Comparison of ENCODE assay signal across 7 cellular contexts in the genomic region with DNA sequence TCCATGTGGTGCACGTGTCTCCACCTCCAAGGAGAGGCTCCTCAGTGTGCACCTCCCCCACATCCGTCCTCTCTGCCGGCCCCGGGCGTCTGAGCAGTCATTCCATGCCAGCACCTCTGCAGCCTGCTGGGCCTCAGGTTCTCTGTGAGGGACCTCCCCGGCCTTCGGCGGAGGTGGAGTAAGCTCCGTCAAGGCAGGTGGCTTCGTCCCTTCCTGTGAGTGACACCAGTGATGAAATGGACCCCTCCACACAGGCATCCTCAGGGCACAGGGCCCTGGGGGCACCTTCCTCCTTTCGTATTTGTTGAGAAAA.
DNase-seq lines count a peak whose midpoint lies in the region; ATAC-seq, FAIRE-seq and TF ChIP-seq lines count a peak whose summit lies in the region.
"Not testable (repeated sequence)": the region's sequence is repeated elsewhere in the genome, so short reads cannot be mapped to it uniquely, and the experiment has no call there.

No MANE protein-coding gene starts in this region.

- TF ChIP-seq EP300 in GM12878 (IDR thresholded peaks at IDR 0.05; ENCODE audit: borderline replicate concordance in 1 of 2, control insufficient read depth in 1 of 2, low read depth in 2 of 2, low read length in 2 of 2); sigmoid colon (IDR thresholded peaks at IDR 0.05): not testable (repeated sequence)

- not testable (repeated sequence) for H3K36me3 ChIP-seq in GM12878 (ENCODE audit: control insufficient read depth in 2 of 2, insufficient read depth in 2 of 2, low read length in 1 of 2); right lobe of liver; sigmoid colon

- intact Hi-C loops in GM12878 (cut with micrococcal nuclease; ENCODE audit: unreplicated experiment); Right ventricle myocardium superior (cut with DNase I); right lobe of liver (cut with DNase I); sigmoid colon (cut with DNase I): not testable (repeated sequence)

- not testable (repeated sequence) for H3K27me3 ChIP-seq in GM12878 (replicated peaks in 1 of 2; ENCODE audit: control insufficient read depth in 2 of 2, insufficient read depth in 2 of 2, low read length in 1 of 2); right lobe of liver; sigmoid colon

- in situ Hi-C loops in GM13976 (cut with MboI; ENCODE audit: low sequenced_read_pairs, unreplicated experiment); GM12878 (cut with MboI): not testable (repeated sequence)

- BruUV-seq in GM12878 (replicated peaks; lab: Mats Ljungman, UMichigan), result not testable (repeated sequence)

- WGBS in GM12878 (ENCODE audit: insufficient coverage, insufficient replicate concordance, low lambda C conversion rate, missing lambda C conversion rate), result no CpG with 5 or more reads among the region's 11 CpGs
- WGBS in right lobe of liver (ENCODE audit: insufficient coverage, low coverage, low lambda C conversion rate, missing lambda C conversion rate), result 40% methylated on average over 1 of the region's 11 CpGs
- 65 to 77% methylated on average over 11 of the region's 11 CpGs for WGBS in sigmoid colon, 2 donors

- H3K9me3 ChIP-seq in GM12878 (replicated peaks; ENCODE audit: control insufficient read depth, insufficient read depth, low read length); right lobe of liver; sigmoid colon: not testable (repeated sequence)

- not testable (repeated sequence) for H3K4me1 ChIP-seq in GM12878 (ENCODE audit: control insufficient read depth, insufficient read depth, low read length); right lobe of liver; sigmoid colon

- CTCF ChIA-PET in GM12878 (lab: Yijun Ruan, JAX), result not testable (repeated sequence)

- H3K4me2 ChIP-seq in GM12878 (ENCODE audit: control insufficient read depth, insufficient read depth), result not testable (repeated sequence)

- POLR2A ChIA-PET in GM12878 (lab: Charles Lee), result not testable (repeated sequence)

- not testable (repeated sequence) for TF ChIP-seq CTCF in GM13976 (IDR thresholded peaks at IDR 0.05; ENCODE audit: borderline replicate concordance, control extremely low read depth, extremely low read depth, insufficient read depth, missing control alignments); GM12878 (IDR thresholded peaks at IDR 0.05 in 2 of 3, conservative IDR thresholded peaks at IDR 0.05 in 1 of 3; ENCODE audit: control insufficient read depth in 2 of 3, extremely low read depth in 1 of 3, insufficient read depth in 1 of 3, low read depth in 3 of 3, low read length in 3 of 3); right lobe of liver (IDR thresholded peaks at IDR 0.05); sigmoid colon (IDR thresholded peaks at IDR 0.05)

- SMC1A ChIA-PET in GM12878 (lab: Charles Lee; ENCODE audit: uncharacterized antibody, unreplicated experiment), result not testable (repeated sequence)

- peak; percentile 47; the same call in 1 of the 2 replicates for TF ChIP-seq POLR2A in GM12878 (IDR thresholded peaks at IDR 0.05; ENCODE audit: low read depth, low read length)
- TF ChIP-seq POLR2A in right lobe of liver (IDR thresholded peaks at IDR 0.05); sigmoid colon (IDR thresholded peaks at IDR 0.05): not testable (repeated sequence)

- DNase-seq in GM13976 (ENCODE audit: low spot score), result peak; percentile 45
- peak; percentile 75 for DNase-seq in KG1 (lab: John Stamatoyannopoulos, UW)
- peak; percentile 85 for DNase-seq in UCSD-AML1 (lab: John Stamatoyannopoulos, UW; ENCODE audit: unreplicated experiment)
- not testable (repeated sequence) for DNase-seq in GM12878 (ENCODE audit: low read depth, low spot score)
- peak; percentile 10 for DNase-seq in Right ventricle myocardium superior
- peak in 2 of 3 donors; percentile 16 to 31 for DNase-seq in right lobe of liver
- DNase-seq in sigmoid colon, result peak; percentile 42

- H3K4me3 ChIP-seq in GM12878, right lobe of liver, sigmoid colon: not testable (repeated sequence)

- H3K9ac ChIP-seq in GM12878 (ENCODE audit: control insufficient read depth, insufficient read depth, low read length), result not testable (repeated sequence)

- not testable (repeated sequence) for TF ChIP-seq RAD21 in GM12878 (IDR thresholded peaks at IDR 0.05; ENCODE audit: insufficient read depth, low read depth, low read length)

- not testable (repeated sequence) for H3K79me2 ChIP-seq in GM12878 (ENCODE audit: control insufficient read depth, insufficient read depth, low read length)

- H3K27ac ChIP-seq in GM12878 (ENCODE audit: control insufficient read depth, insufficient read depth); right lobe of liver; sigmoid colon: not testable (repeated sequence)

- not testable (repeated sequence) for ATAC-seq in GM12878; Right ventricle myocardium superior (ENCODE audit: poor library complexity); right lobe of liver

- H2AFZ ChIP-seq in GM12878 (ENCODE audit: control insufficient read depth, low read depth, low read length), result not testable (repeated sequence)

- RAD21 ChIA-PET in GM12878 (lab: Charles Lee; ENCODE audit: unreplicated experiment), result not testable (repeated sequence)

- not testable (repeated sequence) for FAIRE-seq in GM12878 (lab: Jason Lieb, UNC)

- H4K20me1 ChIP-seq in GM12878 (ENCODE audit: control insufficient read depth, insufficient read depth), result not testable (repeated sequence)

TF ChIP-seq in GM12878, 131 proteins besides CTCF, POLR2A, EP300 and RAD21:
- TF ChIP-seq, protein P1, sequence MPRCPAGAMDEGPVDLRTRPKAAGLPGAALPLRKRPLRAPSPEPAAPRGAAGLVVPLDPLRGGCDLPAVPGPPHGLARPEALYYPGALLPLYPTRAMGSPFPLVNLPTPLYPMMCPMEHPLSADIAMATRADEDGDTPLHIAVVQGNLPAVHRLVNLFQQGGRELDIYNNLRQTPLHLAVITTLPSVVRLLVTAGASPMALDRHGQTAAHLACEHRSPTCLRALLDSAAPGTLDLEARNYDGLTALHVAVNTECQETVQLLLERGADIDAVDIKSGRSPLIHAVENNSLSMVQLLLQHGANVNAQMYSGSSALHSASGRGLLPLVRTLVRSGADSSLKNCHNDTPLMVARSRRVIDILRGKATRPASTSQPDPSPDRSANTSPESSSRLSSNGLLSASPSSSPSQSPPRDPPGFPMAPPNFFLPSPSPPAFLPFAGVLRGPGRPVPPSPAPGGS (IDR thresholded peaks at IDR 0.05; ENCODE audit: borderline replicate concordance, insufficient read depth, low read depth, low read length, poor library complexity, severe bottlenecking), result peak; percentile 43
